ENCODE assay signal across 33 cellular contexts in genomic region chr4:159349332-159349731, GRCh38.
"Had no signal": no experiment of that assay in that cellular context is flagged by ENCODE, and none has a peak within 500 bp of the region (broad histone marks: within the 10 kb centered on the region; RNA-seq: fewer than 3 reads in every experiment).

No MANE protein-coding gene starts in this region.

- H3K9me3 ChIP-seq: body of pancreas, esophagus muscularis mucosa, heart left ventricle, lower lobe of right lung, mucosa of descending colon, ovary, psoas muscle, vagina had no signal

- H3K27ac Mint-ChIP-seq: activated CD4-positive, alpha-beta memory T cell treated with anti-CD3 and anti-CD28 coated beads, Interleukin-2, amount 10 ng/mL, durations not matched to agents 7 days and 5 days; activated CD4-positive, alpha-beta T cell treated with anti-CD3 and anti-CD28 coated beads, Interleukin-2, amount 10 ng/mL, durations not matched to agents 7 days and 5 days; activated naive CD8-positive, alpha-beta T cell; activated T-helper 2 cell treated with anti-CD3 and anti-CD28 coated beads, Interferon-gamma antibody, Interleukin-2, Interleukin-4, amounts not matched to agents 10 μg/mL and 5 μg/mL and 100 μg/mL, durations not matched to agents 14 hours and 24 hours and 36 hours; immature natural killer cell; nephron; stimulated activated memory B cell treated with anti-CD40 and anti-IgM and Interleukin-4, amounts not matched to agents 10 μg/mL and 1 μg/mL and 100 μg/mL, for 72 hours; T-helper 1 cell treated with Interleukin-12 subunit alpha and Interleukin-12 subunit beta and Interleukin-4 antibody, amounts not matched to agents 30 μg/mL and 1 μg/mL, for 36 hours; type B pancreatic cell; WTC11 had no signal

- H3K36me3 ChIP-seq: ovary had no signal

- H3K4me3 Mint-ChIP-seq: activated CD4-positive, alpha-beta memory T cell treated with anti-CD3 and anti-CD28 coated beads, Interleukin-2, amount 10 ng/mL, durations not matched to agents 7 days and 5 days; activated CD4-positive, alpha-beta T cell treated with anti-CD3 and anti-CD28 coated beads, Interleukin-2, amount 10 ng/mL, durations not matched to agents 7 days and 5 days; activated naive CD8-positive, alpha-beta T cell; immature natural killer cell; nephron; stimulated activated memory B cell treated with anti-CD40 and anti-IgM and Interleukin-4, amounts not matched to agents 10 μg/mL and 1 μg/mL and 100 μg/mL, for 72 hours; stimulated activated naive CD8-positive, alpha-beta T cell treated with anti-CD3 and anti-CD28 coated beads, Interleukin-15, amount 100 ng/mL, for 72 hours; T-helper 1 cell treated with Interleukin-12 subunit alpha and Interleukin-12 subunit beta and Interleukin-4 antibody, amounts not matched to agents 30 μg/mL and 1 μg/mL, for 36 hours; type B pancreatic cell; WTC11 had no signal

- H3K4me3 ChIP-seq: body of pancreas, esophagus muscularis mucosa, heart left ventricle, lower lobe of right lung, mucosa of descending colon, ovary, psoas muscle, smooth muscle cell, vagina had no signal

- ATAC-seq: body of pancreas; foreskin keratinocyte; heart left ventricle; left lobe of liver; lower lobe of right lung; mucosa of descending colon; psoas muscle; stimulated activated memory B cell treated with anti-CD40 and anti-IgM and Interleukin-4, amounts not matched to agents 10 μg/mL and 1 μg/mL and 100 μg/mL, for 72 hours; stimulated activated naive CD8-positive, alpha-beta T cell treated with anti-CD3 and anti-CD28 coated beads, Interleukin-15, amount 100 ng/mL, for 72 hours; WTC11 had no signal

- H3K27me3 Mint-ChIP-seq: activated CD4-positive, alpha-beta memory T cell treated with anti-CD3 and anti-CD28 coated beads, Interleukin-2, amount 10 ng/mL, durations not matched to agents 7 days and 5 days; activated CD4-positive, alpha-beta T cell treated with anti-CD3 and anti-CD28 coated beads, Interleukin-2, amount 10 ng/mL, durations not matched to agents 7 days and 5 days; activated naive CD8-positive, alpha-beta T cell; stimulated activated memory B cell treated with anti-CD40 and anti-IgM and Interleukin-4, amounts not matched to agents 10 μg/mL and 1 μg/mL and 100 μg/mL, for 72 hours; stimulated activated naive CD8-positive, alpha-beta T cell treated with anti-CD3 and anti-CD28 coated beads, Interleukin-15, amount 100 ng/mL, for 72 hours; type B pancreatic cell had no signal

- H3K27me3 ChIP-seq: body of pancreas, esophagus muscularis mucosa, foreskin keratinocyte, heart left ventricle, ovary, vagina had no signal

- DNase-seq: activated CD4-positive, alpha-beta memory T cell treated with anti-CD3 and anti-CD28 coated beads, Interleukin-2, amount 10 ng/mL, durations not matched to agents 7 days and 5 days; activated CD4-positive, alpha-beta T cell treated with anti-CD3 and anti-CD28 coated beads for 1 hour; activated CD4-positive, alpha-beta T cell treated with anti-CD3 and anti-CD28 coated beads, Interleukin-2, amount 10 ng/mL, durations not matched to agents 7 days and 5 days; activated CD8-positive, alpha-beta memory T cell treated with anti-CD3 and anti-CD28 coated beads, Interleukin-2, amount 50 U/mL, for 48 hours; activated T-cell treated with anti-CD3 and anti-CD28 coated beads, Interleukin-2, amount 50 U/mL, for 48 hours; anterior cingulate cortex; body of pancreas; cortex of kidney; foreskin keratinocyte; heart left ventricle; hypothalamus; immature natural killer cell; lower lobe of right lung; mucosa of descending colon; ovary; psoas muscle; stimulated activated CD4-positive, alpha-beta T cell treated with anti-CD3 and anti-CD28 coated beads, Interleukin-1b, Interleukin-23, amount 100 ng/mL, for 48 hours; stimulated activated CD4-positive, alpha-beta T cell treated with anti-CD3 and anti-CD28 coated beads, Interleukin-4, amount 100 ng/mL, for 4 hours; stimulated activated CD8-positive, alpha-beta memory T cell treated with anti-CD3 and anti-CD28 coated beads, Interleukin-4, amount 100 ng/mL, for 48 hours; stimulated activated naive CD8-positive, alpha-beta T cell treated with anti-CD3 and anti-CD28 coated beads, Interleukin-15, amount 100 ng/mL, for 72 hours; substantia nigra; T-helper 9 cell had no signal

- H3K4me1 ChIP-seq: body of pancreas, foreskin keratinocyte, lower lobe of right lung, vagina had no signal

- H3K4me1 Mint-ChIP-seq: activated CD4-positive, alpha-beta memory T cell treated with anti-CD3 and anti-CD28 coated beads, Interleukin-2, amount 10 ng/mL, durations not matched to agents 7 days and 5 days; activated CD4-positive, alpha-beta T cell treated with anti-CD3 and anti-CD28 coated beads, Interleukin-2, amount 10 ng/mL, durations not matched to agents 7 days and 5 days; immature natural killer cell; nephron; stimulated activated memory B cell treated with anti-CD40 and anti-IgM and Interleukin-4, amounts not matched to agents 10 μg/mL and 1 μg/mL and 100 μg/mL, for 72 hours; stimulated activated naive CD8-positive, alpha-beta T cell treated with anti-CD3 and anti-CD28 coated beads, Interleukin-15, amount 100 ng/mL, for 72 hours; WTC11 had no signal

- H3K27ac ChIP-seq: body of pancreas, esophagus muscularis mucosa, foreskin keratinocyte, lower lobe of right lung, ovary, psoas muscle, vagina had no signal

- H3K9me3 Mint-ChIP-seq: activated CD4-positive, alpha-beta memory T cell treated with anti-CD3 and anti-CD28 coated beads, Interleukin-2, amount 10 ng/mL, durations not matched to agents 7 days and 5 days; activated CD4-positive, alpha-beta T cell treated with anti-CD3 and anti-CD28 coated beads, Interleukin-2, amount 10 ng/mL, durations not matched to agents 7 days and 5 days; activated T-helper 2 cell treated with anti-CD3 and anti-CD28 coated beads, Interferon-gamma antibody, Interleukin-2, Interleukin-4, amounts not matched to agents 10 μg/mL and 5 μg/mL and 100 μg/mL, durations not matched to agents 14 hours and 24 hours and 36 hours; immature natural killer cell; nephron; stimulated activated memory B cell treated with anti-CD40 and anti-IgM and Interleukin-4, amounts not matched to agents 10 μg/mL and 1 μg/mL and 100 μg/mL, for 72 hours; stimulated activated naive CD8-positive, alpha-beta T cell treated with anti-CD3 and anti-CD28 coated beads, Interleukin-15, amount 100 ng/mL, for 72 hours; T-helper 1 cell treated with Interleukin-12 subunit alpha and Interleukin-12 subunit beta and Interleukin-4 antibody, amounts not matched to agents 30 μg/mL and 1 μg/mL, for 36 hours; type B pancreatic cell; WTC11 had no signal
